ENCODE assay signal across 20 cellular contexts in the genomic region with DNA sequence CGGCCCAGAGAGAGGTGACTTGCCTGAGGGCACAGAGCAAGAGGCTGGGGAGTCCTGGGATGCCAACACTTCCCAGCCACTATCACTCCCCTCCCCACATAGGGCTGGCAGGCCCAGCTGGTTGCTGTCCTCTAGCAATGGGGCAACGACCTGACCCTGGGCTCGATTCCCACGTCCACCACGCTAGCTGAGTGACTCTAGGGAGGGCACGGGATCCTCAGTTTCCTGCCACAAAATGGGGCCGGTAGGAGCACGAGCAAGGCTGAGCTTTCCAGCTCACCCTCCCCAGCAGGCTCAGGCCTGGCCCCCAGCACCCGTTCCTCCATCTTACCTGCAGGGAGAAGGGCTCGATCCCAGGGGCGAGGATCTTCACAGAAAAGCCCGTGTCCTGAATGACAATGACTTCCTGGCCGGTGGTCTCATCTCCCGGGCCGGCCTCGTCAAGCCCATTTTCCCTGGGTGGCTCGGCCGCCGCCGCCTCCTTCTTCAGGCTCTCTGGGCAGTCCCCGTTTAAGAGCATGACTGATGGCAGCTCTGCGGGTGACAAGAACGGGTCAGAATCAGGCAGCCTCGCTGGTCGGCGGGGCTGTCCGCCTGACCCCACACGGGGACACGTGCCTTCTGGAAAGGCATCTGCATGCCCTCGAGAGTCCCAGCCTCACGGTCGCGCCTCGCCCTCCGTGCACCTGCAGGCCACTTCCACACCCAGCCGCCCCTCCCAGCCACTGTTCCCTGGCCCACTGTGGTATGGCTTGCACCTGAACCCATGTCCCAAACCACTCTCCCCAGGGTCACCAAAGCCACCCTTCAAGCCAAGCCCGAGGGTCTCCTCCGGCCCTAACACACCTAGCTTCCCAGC. TPM values are rescaled to one million over a fixed set of nuclear protein-coding genes. Genes with fewer than 3 reads are reported as not detected.
DNase-seq lines count a peak whose midpoint lies in the region; ATAC-seq, FAIRE-seq and TF ChIP-seq lines count a peak whose summit lies in the region.
"Had no signal": no experiment of that assay in that cellular context is flagged by ENCODE, and none has a peak within 500 bp of the region (broad histone marks: within the 10 kb centered on the region; RNA-seq: fewer than 3 reads in every experiment).

No MANE protein-coding gene starts in this region.

- peaks cover 10 to 26% of the 10 kb centered on the region in 2 donors for H3K36me3 ChIP-seq in kidney (ENCODE audit: control insufficient read depth in 1 of 2, insufficient read depth in 2 of 2, low read length in 2 of 2)
- H3K36me3 ChIP-seq in skeletal muscle tissue (ENCODE audit: control insufficient read depth in 3 of 3, insufficient read depth in 3 of 3, low read length in 3 of 3), result peaks cover 36 to 40% (median 37%) of the 10 kb centered on the region in 3 donors
- H3K36me3 ChIP-seq: neural progenitor cell had no signal

- H3K4me1 ChIP-seq in kidney (ENCODE audit: control insufficient read depth in 1 of 2, insufficient read depth in 1 of 2, low read depth in 1 of 2, low read length in 2 of 2), result peaks cover 15 to 27% of the 10 kb centered on the region in 2 donors
- peaks cover 37 to 58% (median 55%) of the 10 kb centered on the region in 3 donors for H3K4me1 ChIP-seq in skeletal muscle tissue (ENCODE audit: control insufficient read depth in 3 of 3, insufficient read depth in 3 of 3, low read length in 3 of 3)

- H3K27ac Mint-ChIP-seq in WTC11 (peak overlapping the region; percentile 57; the same call in 1 of the 2 replicates), nephron progenitor cell (no peak overlapping the region), MCF 10A (ENCODE audit: low read depth, unreplicated experiment) (no peak overlapping the region)

- no peaks in the 10 kb centered on the region for H3K9me3 Mint-ChIP-seq in WTC11
- H3K9me3 Mint-ChIP-seq in nephron progenitor cell, result no peaks in the 10 kb centered on the region
- H3K9me3 Mint-ChIP-seq in MCF 10A (ENCODE audit: unreplicated experiment), result no peaks in the 10 kb centered on the region
- H3K9me3 Mint-ChIP-seq: neural progenitor cell had no signal

- H3K4me3 Mint-ChIP-seq in WTC11, result no peak overlapping the region
- H3K4me3 Mint-ChIP-seq in nephron progenitor cell, result no peak overlapping the region
- H3K4me3 Mint-ChIP-seq in MCF 10A (ENCODE audit: unreplicated experiment), result no peak overlapping the region

- H3K9me3 ChIP-seq in kidney (ENCODE audit: control insufficient read depth in 1 of 2, low read length in 2 of 2), result no peaks in the 10 kb centered on the region
- no peaks in the 10 kb centered on the region for H3K9me3 ChIP-seq in skeletal muscle tissue (ENCODE audit: control insufficient read depth in 3 of 3, low read length in 3 of 3)
- H3K9me3 ChIP-seq: tibial nerve had no signal

- H3K4me1 Mint-ChIP-seq in WTC11, result peaks cover 27% of the 10 kb centered on the region
- H3K4me1 Mint-ChIP-seq in nephron progenitor cell, result peaks cover 29% of the 10 kb centered on the region
- peaks cover 16% of the 10 kb centered on the region for H3K4me1 Mint-ChIP-seq in MCF 10A (ENCODE audit: insufficient read depth, unreplicated experiment)

- TF ChIP-seq CTCF in GM20000 (IDR thresholded peaks at IDR 0.05; ENCODE audit: extremely low read depth, missing control alignments), result no peak
- TF ChIP-seq CTCF in WTC11 (IDR thresholded peaks at IDR 0.05), result no peak
- no peak for TF ChIP-seq CTCF in kidney (IDR thresholded peaks at IDR 0.05; ENCODE audit: borderline replicate concordance, extremely low read depth, insufficient read depth)
- no peak for TF ChIP-seq CTCF in nephron progenitor cell (IDR thresholded peaks at IDR 0.05)
- TF ChIP-seq CTCF in MCF 10A (IDR thresholded peaks at IDR 0.05; ENCODE audit: unreplicated experiment), result no peak

- intact Hi-C loops in kidney (cut with DNase I) (no loop called here), MCF 10A (cut with micrococcal nuclease) (no loop called here)

- peaks cover 14% of the 10 kb centered on the region for H3K36me3 Mint-ChIP-seq in WTC11
- H3K36me3 Mint-ChIP-seq in nephron progenitor cell (ENCODE audit: low read depth), result no peaks in the 10 kb centered on the region
- peaks cover 40% of the 10 kb centered on the region for H3K36me3 Mint-ChIP-seq in MCF 10A (ENCODE audit: insufficient read depth, unreplicated experiment)

- H3K9ac ChIP-seq in kidney (ENCODE audit: low read length in 2 of 2) (no peak overlapping the region), skeletal muscle tissue (ENCODE audit: low read depth in 1 of 3, low read length in 3 of 3) (peak overlapping the region in 1 of 3 donors; percentile 40)
- H3K9ac ChIP-seq: neural progenitor cell had no signal

- H3K27me3 ChIP-seq in skeletal muscle tissue (ENCODE audit: control insufficient read depth in 3 of 3, insufficient read depth in 3 of 3, low read length in 3 of 3), result no peaks in the 10 kb centered on the region
- H3K27me3 ChIP-seq: hepatocyte, neural progenitor cell, tibial nerve had no signal

- no peak for ATAC-seq in WTC11

- H3K27me3 Mint-ChIP-seq in WTC11 (ENCODE audit: low read depth), result no peaks in the 10 kb centered on the region
- H3K27me3 Mint-ChIP-seq in nephron progenitor cell (ENCODE audit: low read depth, poor library complexity), result peaks cover 4% of the 10 kb centered on the region
- no peaks in the 10 kb centered on the region for H3K27me3 Mint-ChIP-seq in MCF 10A (ENCODE audit: insufficient read depth, unreplicated experiment)

- no peak overlapping the region for H3K4me3 ChIP-seq in kidney (ENCODE audit: low read length in 2 of 2)
- no peak overlapping the region for H3K4me3 ChIP-seq in skeletal muscle tissue (ENCODE audit: low read length in 3 of 3)
- H3K4me3 ChIP-seq: hepatocyte, neural progenitor cell, tibial nerve had no signal

- BruUV-seq in MCF 10A (replicated peaks; lab: Mats Ljungman, UMichigan), result no TSS peak

- H3K27ac ChIP-seq in kidney (ENCODE audit: low read depth in 2 of 2, low read length in 2 of 2) (no peak overlapping the region), skeletal muscle tissue (ENCODE audit: low read depth, low read length) (peak overlapping the region; percentile 25)
- H3K27ac ChIP-seq: hepatocyte, neural progenitor cell, tibial nerve had no signal

- CTCF ChIA-PET in WTC11 (lab: Charles Lee) (interaction anchor here (0.6 to 1.0 kb wide), 4 partner anchors 17 to 322 kb away, joined by 3 to 4 read pairs (median 4); no protein-coding TSS in a partner anchor), MCF 10A (lab: Yijun Ruan, JAX) (no interaction called here)

- DNase-seq in GM20000 (ENCODE audit: low spot score) (peak; percentile 18), WTC11 (ENCODE audit: low spot score) (peak; percentile 12), kidney (peak; percentile 74), nephron progenitor cell (no peak), MCF 10A (ENCODE audit: unreplicated experiment) (no peak), NCI-H128 (lab: John Stamatoyannopoulos, UW; ENCODE audit: unreplicated experiment) (no peak)
- DNase-seq: activated CD4-positive, alpha-beta T cell treated with anti-CD3 and anti-CD28 coated beads for 48 hours; activated naive CD4-positive, alpha-beta T cell; AML-193; midbrain; NCI-H1048; NCI-H2081; NCI-H446; stimulated activated naive CD4-positive, alpha-beta T cell treated with Interleukin-2 at 50 U/mL for 16 hours had no signal

- FAIRE-seq in kidney (lab: Jason Lieb, UNC), result no peak

- POLR2A ChIA-PET in WTC11 (lab: Charles Lee), result no interaction called here
- POLR2A ChIA-PET in MCF 10A (lab: Yijun Ruan, JAX), result no interaction called here

TF ChIP-seq in WTC11, 78 proteins besides CTCF, POLR2A, EP300 and RAD21:
- TF ChIP-seq JUN (CRISPR knock-in tag; IDR thresholded peaks at IDR 0.05), result no peak
- no peak for TF ChIP-seq RELA (CRISPR knock-in tag; IDR thresholded peaks at IDR 0.05; ENCODE audit: borderline replicate concordance)
TF ChIP-seq in WTC11: peak in this region for 0.

RNA-seq across cellular contexts. Expression of gene CLUH, which starts 7.3 kb away (rescaled TPM):
- total RNA-seq in WTC11 (2021), result 79.8 to 105 TPM (median 83.1 TPM) in 3 replicates
- total RNA-seq in kidney, result 93.1 TPM
- polyA plus RNA-seq in kidney (ENCODE audit: insufficient read depth, low read depth, low replicate concordance), result 49.5 TPM
- total RNA-seq in skeletal muscle tissue, result 33.9 TPM
- 66.6 and 80.4 TPM in 2 replicates for total RNA-seq in MCF 10A (2022)

RNA-seq across cellular contexts. Expression of gene CCDC92B, which starts 45.2 kb away (rescaled TPM):
- total RNA-seq in WTC11 (2021) (14.4 to 15.2 TPM (median 14.6 TPM) in 3 replicates), kidney (1.0 TPM), skeletal muscle tissue (not detected), MCF 10A (2022) (not detected in 2 replicates)
- polyA plus RNA-seq in kidney (ENCODE audit: insufficient read depth, low read depth, low replicate concordance), result 0.11 TPM
- total RNA-seq: Daoy, hepatocyte, kidney epithelial cell had no signal

Comparison
In these comparisons a context has a peak if more than half of its experiments do, and no peak if none do; other contexts are left out.
1. DNase-seq: peak in GM20000 (single experiment), WTC11 (single experiment) and kidney (single experiment); none in nephron progenitor cell (single experiment), MCF 10A (single experiment) and NCI-H128 (single experiment).